ENCODE assay signal across 16 cellular contexts in the genomic region with DNA sequence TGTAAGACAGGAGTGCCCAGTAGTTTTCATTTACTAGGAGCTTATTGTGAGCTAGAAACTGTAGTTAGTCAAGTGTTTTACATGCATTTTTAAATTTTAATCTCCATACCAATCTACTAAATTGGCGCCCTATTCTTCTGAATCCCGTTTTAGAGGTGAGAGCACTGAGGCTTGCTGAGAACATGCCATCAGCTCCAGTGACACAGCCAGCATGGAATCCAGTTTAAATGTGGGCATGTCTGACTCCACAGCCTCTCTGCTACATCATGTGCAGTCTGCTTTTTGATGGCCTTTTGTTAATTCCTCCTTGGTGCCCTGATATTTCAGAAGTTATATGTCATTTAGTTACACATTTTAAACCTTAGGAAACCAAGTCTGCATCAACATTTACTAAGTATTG.
A peak's percentile ranks its signal among the peaks of the same experiment; 100 is the strongest.
DNase-seq lines count a peak whose midpoint lies in the region; ATAC-seq and TF ChIP-seq lines count a peak whose summit lies in the region.
"Had no signal": no experiment of that assay in that cellular context is flagged by ENCODE, and none has a peak within 500 bp of the region (broad histone marks: within the 10 kb centered on the region; RNA-seq: fewer than 3 reads in every experiment).

No MANE protein-coding gene starts in this region.

- no peak for TF ChIP-seq POLR2A in gastrocnemius medialis (IDR thresholded peaks at IDR 0.05)

- H3K9me3 ChIP-seq in left ventricle myocardium inferior (replicated peaks) (no peaks in the 10 kb centered on the region), right cardiac atrium (ENCODE audit: control insufficient read depth, low read length) (no peaks in the 10 kb centered on the region), hepatocyte (ENCODE audit: low read depth) (no peaks in the 10 kb centered on the region), gastrocnemius medialis (no peaks in the 10 kb centered on the region)

- H3K4me3 ChIP-seq in left ventricle myocardium inferior (no peak overlapping the region), right cardiac atrium (ENCODE audit: low read length) (no peak overlapping the region), hepatocyte (no peak overlapping the region), gastrocnemius medialis (no peak overlapping the region)

- no peaks in the 10 kb centered on the region for H3K36me3 ChIP-seq in left ventricle myocardium inferior
- no peaks in the 10 kb centered on the region for H3K36me3 ChIP-seq in hepatocyte (replicated peaks; ENCODE audit: insufficient read depth, low read depth)
- no peaks in the 10 kb centered on the region for H3K36me3 ChIP-seq in gastrocnemius medialis

- TF ChIP-seq CTCF in left ventricle myocardium inferior (IDR thresholded peaks at IDR 0.05; ENCODE audit: borderline replicate concordance) (no peak), hepatocyte (IDR thresholded peaks at IDR 0.05; ENCODE audit: poor library complexity) (no peak), gastrocnemius medialis (IDR thresholded peaks at IDR 0.05 in 4 of 5, conservative IDR thresholded peaks at IDR 0.05 in 1 of 5) (no peak)

- H3K27ac ChIP-seq in left ventricle myocardium inferior (replicated peaks), result peak overlapping the region; percentile 32
- H3K27ac ChIP-seq in right cardiac atrium (ENCODE audit: low read length), result no peak overlapping the region
- peak overlapping the region; percentile 56 for H3K27ac ChIP-seq in hepatocyte
- H3K27ac ChIP-seq in gastrocnemius medialis, result peak overlapping the region; percentile 47 to 78 (median 53)
- H3K27ac ChIP-seq: 22Rv1 had no signal

- no peak overlapping the region for H2AFZ ChIP-seq in hepatocyte

- no peaks in the 10 kb centered on the region for H3K9me2 ChIP-seq in hepatocyte (replicated peaks; ENCODE audit: insufficient read depth)

- in situ Hi-C loops in gastrocnemius medialis (cut with MboI; ENCODE audit: low sequenced_read_pairs in 4 of 4), result no loop called here

- H3K27me3 ChIP-seq in left ventricle myocardium inferior (ENCODE audit: low read depth) (no peaks in the 10 kb centered on the region), right cardiac atrium (ENCODE audit: control insufficient read depth, insufficient read depth) (no peaks in the 10 kb centered on the region), hepatocyte (no peaks in the 10 kb centered on the region), gastrocnemius medialis (no peaks in the 10 kb centered on the region)

- ATAC-seq in right cardiac atrium (no peak), gastrocnemius medialis (no peak), HG03175 (IDR thresholded peaks at IDR 0.05; ENCODE audit: unreplicated experiment) (no peak), GM19467 (IDR thresholded peaks at IDR 0.05; ENCODE audit: unreplicated experiment) (no peak), GM18520 (IDR thresholded peaks at IDR 0.05; ENCODE audit: unreplicated experiment) (no peak)
- ATAC-seq: CD8-positive, alpha-beta T cell had no signal

- intact Hi-C loops in left ventricle myocardium inferior (cut with micrococcal nuclease) (loop anchor here (10.0 kb wide), 1 partner anchor 133 kb away; no protein-coding TSS in a partner anchor), right cardiac atrium (cut with DNase I) (no loop called here), gastrocnemius medialis (cut with DNase I; ENCODE audit: low total_unique reads) (no loop called here)

- H3K4me1 ChIP-seq in left ventricle myocardium inferior (peaks cover 47% of the 10 kb centered on the region), right cardiac atrium (ENCODE audit: control insufficient read depth, insufficient read depth, low read length) (peaks cover 5% of the 10 kb centered on the region), hepatocyte (ENCODE audit: insufficient read depth) (peaks cover 75% of the 10 kb centered on the region), gastrocnemius medialis (peaks cover 48 to 63% of the 10 kb centered on the region in 2 donors)

- H4K20me1 ChIP-seq in hepatocyte (ENCODE audit: insufficient read depth, poor library complexity, severe bottlenecking), result no peaks in the 10 kb centered on the region

- H3K79me2 ChIP-seq in hepatocyte, result no peaks in the 10 kb centered on the region

- DNase-seq in left ventricle myocardium inferior (no peak), right cardiac atrium (no peak), hepatocyte (ENCODE audit: low spot score) (no peak), gastrocnemius medialis (no peak)
- DNase-seq in activated CD4-positive, alpha-beta T cell treated with anti-CD3 and anti-CD28 coated beads for 1 hour, result no peak
- DNase-seq: CD8-positive, alpha-beta T cell; DND-41; GF-D8; NCI-H1417; NCI-H1930; NCI-H510A treated with DMSO at 0.1 percent for 48 hours; SIG-M5 had no signal

- peak overlapping the region; percentile 9 for H3K4me2 ChIP-seq in hepatocyte

- WGBS in right cardiac atrium, result 79% methylated on average over 2 of the region's 2 CpGs
- WGBS in hepatocyte (ENCODE audit: low lambda C conversion rate, missing lambda C conversion rate), result 78% methylated on average over 2 of the region's 2 CpGs
